ENCODE assay signal across 8 cellular contexts in the genomic region with DNA sequence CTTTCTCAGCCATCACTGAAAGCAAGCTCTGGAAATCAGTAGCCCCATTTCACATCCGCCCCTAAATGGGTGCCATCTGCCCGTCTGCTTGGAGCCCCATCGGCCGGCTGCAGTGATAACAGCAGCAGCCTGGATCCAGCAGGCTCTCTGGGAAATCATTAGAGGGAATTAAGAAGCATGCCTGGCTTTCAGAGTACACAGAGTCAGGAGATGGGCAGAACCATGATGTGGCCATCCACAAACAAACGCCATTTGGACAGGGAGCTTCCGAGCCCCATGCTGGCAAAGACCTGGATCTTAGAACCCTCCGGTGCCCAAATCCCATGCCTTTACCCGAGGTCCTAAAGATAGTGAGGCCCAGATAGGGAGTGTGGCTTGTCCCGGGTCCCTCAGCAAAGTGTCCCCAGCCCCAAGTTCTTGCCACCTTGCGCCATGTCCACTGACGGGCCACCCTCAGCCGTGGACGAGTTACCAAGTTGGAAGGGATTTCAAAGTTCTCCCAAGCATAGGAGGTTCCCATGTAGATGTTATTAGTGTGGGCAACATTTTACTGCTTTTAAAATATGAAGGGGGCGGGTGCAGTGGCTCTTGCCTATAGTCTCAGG. TPM values are rescaled to one million over a fixed set of nuclear protein-coding genes. Genes with fewer than 3 reads are reported as not detected.
DNase-seq lines count a peak whose midpoint lies in the region; ATAC-seq and TF ChIP-seq lines count a peak whose summit lies in the region.

No MANE protein-coding gene starts in this region.

- no peak overlapping the region for H2AK5ac ChIP-seq in H9 (ENCODE audit: insufficient read length, low read length)

- ATAC-seq in T-cell (replicated peaks in 1 of 4) (no peak), HG03108 (IDR thresholded peaks at IDR 0.05; ENCODE audit: unreplicated experiment) (no peak)

- peaks cover 9% of the 10 kb centered on the region for H3K27me3 ChIP-seq in H9 (ENCODE audit: insufficient read depth, low read length)
- H3K27me3 ChIP-seq in skeletal muscle satellite cell (ENCODE audit: control insufficient read depth, insufficient read depth, low read length): peaks cover 57% of the 10 kb centered on the region

- H3K9me3 Mint-ChIP-seq in H9 (peaks cover 2 to 5% of the 10 kb centered on the region in 2 experiments; a peak in 3 of 5 replicates), T-cell (no peaks in the 10 kb centered on the region), glutamatergic neuron (ENCODE audit: unreplicated experiment) (peaks cover 9% of the 10 kb centered on the region)

- H3K4me1 Mint-ChIP-seq in H9 (peaks cover 42% of the 10 kb centered on the region in 2 experiments), T-cell (peaks cover 30 to 39% (median 38%) of the 10 kb centered on the region in 3 donors), glutamatergic neuron (ENCODE audit: low read depth, unreplicated experiment) (peaks cover 10% of the 10 kb centered on the region)

- no peak overlapping the region for H3K18ac ChIP-seq in H9 (ENCODE audit: insufficient read length, low read depth, low read length)

- DNase-seq in H9: no peak
- no peak for DNase-seq in T-cell
- no peak for DNase-seq in glutamatergic neuron
- DNase-seq in NCI-H446 (lab: John Stamatoyannopoulos, UW): no peak
- no peak for DNase-seq in A172 (ENCODE audit: low spot score)
- DNase-seq in NCI-H510A treated with DMSO at 0.1 percent for 48 hours (lab: John Stamatoyannopoulos, UW): no peak

- CTCF ChIA-PET in T-cell (lab: Charles Lee): interaction anchor here (0.6 to 1.5 kb wide), 6 partner anchors 15 to 493 kb away, joined by 3 to 8 read pairs (median 4); no protein-coding TSS in a partner anchor

- H3K14ac ChIP-seq in H9 (ENCODE audit: insufficient read depth, low read length): no peak overlapping the region

- no peak overlapping the region for H2BK15ac ChIP-seq in H9 (ENCODE audit: low read depth, low read length)

- no peak overlapping the region for H3K4ac ChIP-seq in H9 (ENCODE audit: low read depth, low read length)

- peak overlapping the region; percentile 77 to 93 (median 80); a peak in 5 of 7 replicates for H3K27ac Mint-ChIP-seq in H9
- peak overlapping the region; percentile 91 to 94 for H3K27ac Mint-ChIP-seq in T-cell
- H3K27ac Mint-ChIP-seq in glutamatergic neuron (ENCODE audit: unreplicated experiment): peak overlapping the region; percentile 36

- H3K36me3 ChIP-seq in skeletal muscle satellite cell (ENCODE audit: insufficient read depth, low read length): no peaks in the 10 kb centered on the region

- peaks cover 2% of the 10 kb centered on the region for H3K27me3 Mint-ChIP-seq in H9 (ENCODE audit: low read depth)
- no peaks in the 10 kb centered on the region for H3K27me3 Mint-ChIP-seq in T-cell
- peaks cover 11% of the 10 kb centered on the region for H3K27me3 Mint-ChIP-seq in glutamatergic neuron (ENCODE audit: unreplicated experiment)

- peaks cover 0 to 4% (median 2%) of the 10 kb centered on the region in 3 experiments; a peak in 1 of 7 replicates for H3K36me3 Mint-ChIP-seq in H9 (ENCODE audit: insufficient read depth in 1 of 3, low read depth in 3 of 3)
- peaks cover 3% of the 10 kb centered on the region for H3K36me3 Mint-ChIP-seq in T-cell
- peaks cover 9% of the 10 kb centered on the region for H3K36me3 Mint-ChIP-seq in glutamatergic neuron (ENCODE audit: unreplicated experiment)

- no peak overlapping the region for H3K9ac ChIP-seq in H9 (ENCODE audit: extremely low read depth, insufficient read length, low read length)
- no peak overlapping the region for H3K9ac ChIP-seq in skeletal muscle satellite cell (ENCODE audit: low read depth, low read length)

- peaks cover 4% of the 10 kb centered on the region for H3K9me3 ChIP-seq in H9 (ENCODE audit: control insufficient read depth, low read depth, low read length)
- H3K9me3 ChIP-seq in skeletal muscle satellite cell (replicated peaks; ENCODE audit: low read length): no peaks in the 10 kb centered on the region

- H3K4me2 ChIP-seq in H9 (ENCODE audit: insufficient read depth, insufficient read length, low read length): peak overlapping the region; percentile 28
- peak overlapping the region; percentile 80 for H3K4me2 ChIP-seq in skeletal muscle satellite cell (ENCODE audit: low read length)

- no peak overlapping the region for H2BK12ac ChIP-seq in H9 (ENCODE audit: insufficient read length, low read depth, low read length)

- POLR2A ChIA-PET in T-cell (lab: Charles Lee): interaction anchor here (0.6 to 0.8 kb wide), 3 partner anchors 24 to 51 kb away, joined by 3 to 4 read pairs (median 4); no protein-coding TSS in a partner anchor

- no peak overlapping the region for H4K5ac ChIP-seq in H9 (ENCODE audit: insufficient read length, low read depth, low read length)

- no peak overlapping the region for H4K91ac ChIP-seq in H9 (ENCODE audit: insufficient read length, low read depth, low read length)

- no peak overlapping the region for H2BK120ac ChIP-seq in H9 (ENCODE audit: low read depth, low read length, poor library complexity, severe bottlenecking)

- no peak overlapping the region for H2AFZ ChIP-seq in H9 (ENCODE audit: low read length)

- no peaks in the 10 kb centered on the region for H4K20me1 ChIP-seq in H9 (ENCODE audit: control insufficient read depth, insufficient read depth, insufficient read length)

- H3K4me3 ChIP-seq in skeletal muscle satellite cell (ENCODE audit: low read length): peak overlapping the region; percentile 66

- no peak overlapping the region for H2BK20ac ChIP-seq in H9 (ENCODE audit: low read depth, low read length, poor library complexity, severe bottlenecking)

- no peak overlapping the region for H3T11ph ChIP-seq in H9 (ENCODE audit: low read length)

- no peaks in the 10 kb centered on the region for H3K79me2 ChIP-seq in H9 (ENCODE audit: insufficient read depth, low read length)

- no peaks in the 10 kb centered on the region for H3K79me1 ChIP-seq in H9 (ENCODE audit: insufficient read depth, low read depth, low read length, poor library complexity, severe bottlenecking)

- H3K23ac ChIP-seq in H9 (ENCODE audit: insufficient read length, low read depth, low read length): no peak overlapping the region

- peaks cover 15% of the 10 kb centered on the region for H3K4me1 ChIP-seq in H9 (ENCODE audit: insufficient read depth, low read length)
- no peaks in the 10 kb centered on the region for H3K4me1 ChIP-seq in skeletal muscle satellite cell (ENCODE audit: control insufficient read depth, insufficient read depth, low read length)

- H3K23me2 ChIP-seq in H9 (ENCODE audit: insufficient read length, low read depth, low read length, poor library complexity, severe bottlenecking): peaks cover 2% of the 10 kb centered on the region

- H2BK5ac ChIP-seq in H9 (ENCODE audit: insufficient read length, low read length): no peak overlapping the region

- H4K8ac ChIP-seq in H9 (replicated peaks; ENCODE audit: insufficient read length, low read depth, low read length): no peak overlapping the region

- no peak for TF ChIP-seq CTCF in H9 (conservative IDR thresholded peaks at IDR 0.05)
- TF ChIP-seq CTCF in glutamatergic neuron (IDR thresholded peaks at IDR 0.05; ENCODE audit: partially characterized antibody, unreplicated experiment): no peak

- peak overlapping the region; percentile 81 to 90 for H3K4me3 Mint-ChIP-seq in H9
- H3K4me3 Mint-ChIP-seq in T-cell: peak overlapping the region; percentile 85 to 91 (median 90)
- peak overlapping the region; percentile 82 for H3K4me3 Mint-ChIP-seq in glutamatergic neuron (ENCODE audit: unreplicated experiment)

- no CpG with 5 or more reads among the region's 14 CpGs for WGBS in H9 (ENCODE audit: extremely low coverage, insufficient read length, low lambda C conversion rate)

- no peak overlapping the region for H3K27ac ChIP-seq in H9 (ENCODE audit: insufficient read length, low read depth, low read length)

- no peak overlapping the region for H3K56ac ChIP-seq in H9 (ENCODE audit: insufficient read length, low read depth, low read length)

RNA-seq across cellular contexts. Expression of gene LITAF, which starts 1.0 kb away (rescaled TPM):
- total RNA-seq in H9 (2021) (249 and 265 TPM in 2 replicates), T-cell (100 to 1,000 TPM; 150 to 256 (median 161) TPM), glutamatergic neuron (ENCODE audit: unreplicated experiment) (29.2 TPM)
- 2.0 and 9.9 TPM in 2 replicates for total RNA-seq in skeletal muscle satellite cell (2012; rRNA removed)
- 30.1 and 38.4 TPM in 2 replicates for total RNA-seq in A172 (2014; rRNA removed; shearing (Covaris generic))

Comparison
In these comparisons a context has a peak if more than half of its experiments do, and no peak if none do; other contexts are left out.
1. H3K27ac Mint-ChIP-seq: peak in every context shown above with its lines; median percentile 92 in T-cell; 80 in H9; 36 in glutamatergic neuron.